In genomic region chr5:130155395-130155794, GRCh38 we compare ENCODE assay signal across 32 cellular contexts.
A peak's percentile ranks its signal among the peaks of the same experiment; 100 is the strongest.
DNase-seq lines count a peak whose midpoint lies in the region; ATAC-seq and TF ChIP-seq lines count a peak whose summit lies in the region.
"Had no signal": no experiment of that assay in that cellular context is flagged by ENCODE, and none has a peak within 500 bp of the region (broad histone marks: within the 10 kb centered on the region; RNA-seq: fewer than 3 reads in every experiment).

No MANE protein-coding gene starts in this region.

- H4K20me1 ChIP-seq in hepatocyte (ENCODE audit: insufficient read depth, poor library complexity, severe bottlenecking), result no peaks in the 10 kb centered on the region

- no peak overlapping the region for H3K4me3 Mint-ChIP-seq in T-helper 2 cell treated with Interferon-gamma antibody and Interleukin-4, amounts not matched to agents 5 μg/mL and 100 μg/mL, for 36 hours
- H3K4me3 Mint-ChIP-seq: activated CD4-positive, alpha-beta T cell treated with anti-CD3 and anti-CD28 coated beads, Interleukin-2, amount 10 ng/mL, durations not matched to agents 7 days and 5 days; activated CD8-positive, alpha-beta memory T cell treated with anti-CD3 and anti-CD28 coated beads, Interleukin-2, amount 10 ng/mL, durations not matched to agents 7 days and 5 days; IgD-negative memory B cell; naive B cell; stimulated activated naive CD8-positive, alpha-beta T cell treated with anti-CD3 and anti-CD28 coated beads, Interleukin-15, amount 100 ng/mL, for 72 hours; type B pancreatic cell; WTC11 had no signal

- peak overlapping the region; percentile 24 for H3K27ac ChIP-seq in hepatocyte
- H3K27ac ChIP-seq: colonic mucosa, PC-9 had no signal

- no peaks in the 10 kb centered on the region for H3K36me3 ChIP-seq in adipocyte (ENCODE audit: control insufficient read depth, insufficient read depth, low read length, severe bottlenecking)
- no peaks in the 10 kb centered on the region for H3K36me3 ChIP-seq in hepatocyte (replicated peaks; ENCODE audit: insufficient read depth, low read depth)
- H3K36me3 ChIP-seq: BE2C, colonic mucosa had no signal

- H3K9me3 ChIP-seq in adipocyte (ENCODE audit: control insufficient read depth, low read length) (no peaks in the 10 kb centered on the region), hepatocyte (ENCODE audit: low read depth) (no peaks in the 10 kb centered on the region)
- H3K9me3 ChIP-seq: BE2C, colonic mucosa had no signal

- DNase-seq in EH (ENCODE audit: low read depth), result peak; percentile 15
- peak; percentile 54 for DNase-seq in adipocyte (ENCODE audit: low read depth)
- DNase-seq in hepatocyte (ENCODE audit: low spot score), result no peak
- peak; percentile 5 for DNase-seq in pons (ENCODE audit: low spot score)
- DNase-seq in activated naive CD4-positive, alpha-beta T cell treated with anti-CD3 and anti-CD28 coated beads, Interleukin-2, amount 50 U/mL, for 72 hours (ENCODE audit: low spot score in 2 of 2), result no peak
- no peak for DNase-seq in T-helper 2 cell treated with Interferon-gamma antibody and Interleukin-4, amounts not matched to agents 5 μg/mL and 100 μg/mL, for 36 hours (ENCODE audit: low spot score)
- DNase-seq in SHP77 treated with DMSO at 0.1 percent for 48 hours (lab: John Stamatoyannopoulos, UW), result no peak
- DNase-seq: activated CD4-positive, alpha-beta T cell treated with anti-CD3 and anti-CD28 coated beads, Interleukin-2, amount 10 ng/mL, durations not matched to agents 7 days and 5 days; activated CD8-positive, alpha-beta memory T cell treated with anti-CD3 and anti-CD28 coated beads, Interleukin-2, amount 10 ng/mL, durations not matched to agents 7 days and 5 days; activated naive CD4-positive, alpha-beta T cell treated with Interleukin-2 at 50 U/mL for 16 hours; BE2C; colonic mucosa; DMS53; foreskin melanocyte; GF-D8; left colon; mesenchymal stem cell; naive B cell; NCI-H1048; NCI-H1694 treated with DMSO at 0.1 percent for 48 hours; NCI-H2171 treated with DMSO at 0.1 percent for 48 hours; NK-92 treated with Interleukin-12 subunit alpha and Interleukin-12 subunit beta, amount 100 ng/mL, for 24 hours; occipital lobe; PC-9; stimulated activated CD8-positive, alpha-beta memory T cell treated with anti-CD3 and anti-CD28 coated beads, Interleukin-4, amount 100 ng/mL, for 48 hours; stimulated activated naive CD8-positive, alpha-beta T cell treated with anti-CD3 and anti-CD28 coated beads, Interleukin-15, amount 100 ng/mL, for 72 hours; T1000 had no signal

- no peaks in the 10 kb centered on the region for H3K4me1 Mint-ChIP-seq in T-helper 2 cell treated with Interferon-gamma antibody and Interleukin-4, amounts not matched to agents 5 μg/mL and 100 μg/mL, for 36 hours (ENCODE audit: low read depth)
- H3K4me1 Mint-ChIP-seq: activated CD4-positive, alpha-beta T cell treated with anti-CD3 and anti-CD28 coated beads, Interleukin-2, amount 10 ng/mL, durations not matched to agents 7 days and 5 days; activated CD8-positive, alpha-beta memory T cell treated with anti-CD3 and anti-CD28 coated beads, Interleukin-2, amount 10 ng/mL, durations not matched to agents 7 days and 5 days; IgD-negative memory B cell; naive B cell; stimulated activated naive CD8-positive, alpha-beta T cell treated with anti-CD3 and anti-CD28 coated beads, Interleukin-15, amount 100 ng/mL, for 72 hours had no signal

- H3K4me3 ChIP-seq in adipocyte (ENCODE audit: low read length) (no peak overlapping the region), hepatocyte (no peak overlapping the region)
- H3K4me3 ChIP-seq: colonic mucosa, PC-9 had no signal

- no peak overlapping the region for H3K27ac Mint-ChIP-seq in activated naive CD4-positive, alpha-beta T cell treated with anti-CD3 and anti-CD28 coated beads, Interleukin-2, amount 50 U/mL, for 72 hours
- H3K27ac Mint-ChIP-seq in T-helper 2 cell treated with Interferon-gamma antibody and Interleukin-4, amounts not matched to agents 5 μg/mL and 100 μg/mL, for 36 hours, result no peak overlapping the region
- H3K27ac Mint-ChIP-seq: activated CD4-positive, alpha-beta T cell treated with anti-CD3 and anti-CD28 coated beads, Interleukin-2, amount 10 ng/mL, durations not matched to agents 7 days and 5 days; activated CD8-positive, alpha-beta memory T cell treated with anti-CD3 and anti-CD28 coated beads, Interleukin-2, amount 10 ng/mL, durations not matched to agents 7 days and 5 days; IgD-negative memory B cell; naive B cell; stimulated activated naive CD8-positive, alpha-beta T cell treated with anti-CD3 and anti-CD28 coated beads, Interleukin-15, amount 100 ng/mL, for 72 hours; type B pancreatic cell; WTC11 had no signal

- no peak for TF ChIP-seq CTCF in hepatocyte (IDR thresholded peaks at IDR 0.05; ENCODE audit: poor library complexity)

- peak overlapping the region; percentile 34 for H3K9ac ChIP-seq in adipocyte (ENCODE audit: low read length)

- H2AFZ ChIP-seq in hepatocyte, result no peak overlapping the region
- H2AFZ ChIP-seq: PC-9 had no signal

- H3K4me2 ChIP-seq in hepatocyte, result peak overlapping the region; percentile 63
- H3K4me2 ChIP-seq: PC-9 had no signal

- H3K36me3 Mint-ChIP-seq in activated naive CD4-positive, alpha-beta T cell treated with anti-CD3 and anti-CD28 coated beads, Interleukin-2, amount 50 U/mL, for 72 hours, result no peaks in the 10 kb centered on the region
- no peaks in the 10 kb centered on the region for H3K36me3 Mint-ChIP-seq in T-helper 2 cell treated with Interferon-gamma antibody and Interleukin-4, amounts not matched to agents 5 μg/mL and 100 μg/mL, for 36 hours (ENCODE audit: low read depth)
- H3K36me3 Mint-ChIP-seq: activated CD8-positive, alpha-beta memory T cell treated with anti-CD3 and anti-CD28 coated beads, Interleukin-2, amount 10 ng/mL, durations not matched to agents 7 days and 5 days; IgD-negative memory B cell; naive B cell had no signal

- H3K27me3 ChIP-seq in adipocyte (replicated peaks; ENCODE audit: control insufficient read depth, insufficient read depth, low read length) (no peaks in the 10 kb centered on the region), hepatocyte (no peaks in the 10 kb centered on the region)
- H3K27me3 ChIP-seq: BE2C, colonic mucosa had no signal

- WGBS in hepatocyte (ENCODE audit: low lambda C conversion rate, missing lambda C conversion rate), result 31% methylated on average over 4 of the region's 4 CpGs

- ATAC-seq in activated naive CD4-positive, alpha-beta T cell treated with anti-CD3 and anti-CD28 coated beads, Interleukin-2, amount 50 U/mL, for 72 hours, result no peak
- ATAC-seq in HG03469 (IDR thresholded peaks at IDR 0.05; ENCODE audit: unreplicated experiment), result no peak
- ATAC-seq: activated CD8-positive, alpha-beta memory T cell treated with anti-CD3 and anti-CD28 coated beads, Interleukin-2, amount 10 ng/mL, durations not matched to agents 7 days and 5 days; left colon; Right ventricle myocardium inferior; stimulated activated naive CD8-positive, alpha-beta T cell treated with anti-CD3 and anti-CD28 coated beads, Interleukin-15, amount 100 ng/mL, for 72 hours had no signal

- H3K4me1 ChIP-seq in adipocyte (ENCODE audit: control insufficient read depth, insufficient read depth, low read length) (peaks cover 5% of the 10 kb centered on the region), hepatocyte (ENCODE audit: insufficient read depth) (peaks cover 7% of the 10 kb centered on the region)
- H3K4me1 ChIP-seq: BE2C, colonic mucosa had no signal

- H3K27me3 Mint-ChIP-seq in T-helper 2 cell treated with Interferon-gamma antibody and Interleukin-4, amounts not matched to agents 5 μg/mL and 100 μg/mL, for 36 hours (ENCODE audit: low read depth), result no peaks in the 10 kb centered on the region
- H3K27me3 Mint-ChIP-seq: activated CD4-positive, alpha-beta T cell treated with anti-CD3 and anti-CD28 coated beads, Interleukin-2, amount 10 ng/mL, durations not matched to agents 7 days and 5 days; activated CD8-positive, alpha-beta memory T cell treated with anti-CD3 and anti-CD28 coated beads, Interleukin-2, amount 10 ng/mL, durations not matched to agents 7 days and 5 days; IgD-negative memory B cell; stimulated activated naive CD8-positive, alpha-beta T cell treated with anti-CD3 and anti-CD28 coated beads, Interleukin-15, amount 100 ng/mL, for 72 hours; type B pancreatic cell had no signal

- H3K79me2 ChIP-seq in hepatocyte, result no peaks in the 10 kb centered on the region

- no peaks in the 10 kb centered on the region for H3K9me2 ChIP-seq in hepatocyte (replicated peaks; ENCODE audit: insufficient read depth)

- no peaks in the 10 kb centered on the region for H3K9me3 Mint-ChIP-seq in activated naive CD4-positive, alpha-beta T cell treated with anti-CD3 and anti-CD28 coated beads, Interleukin-2, amount 50 U/mL, for 72 hours
- no peaks in the 10 kb centered on the region for H3K9me3 Mint-ChIP-seq in T-helper 2 cell treated with Interferon-gamma antibody and Interleukin-4, amounts not matched to agents 5 μg/mL and 100 μg/mL, for 36 hours
- H3K9me3 Mint-ChIP-seq: activated CD4-positive, alpha-beta T cell treated with anti-CD3 and anti-CD28 coated beads, Interleukin-2, amount 10 ng/mL, durations not matched to agents 7 days and 5 days; stimulated activated naive CD8-positive, alpha-beta T cell treated with anti-CD3 and anti-CD28 coated beads, Interleukin-15, amount 100 ng/mL, for 72 hours; type B pancreatic cell had no signal

Comparison
In these comparisons a context has a peak if more than half of its experiments do, and no peak if none do; other contexts are left out.
1. DNase-seq: peak in EH (single experiment), adipocyte (single experiment) and pons (single experiment); none in hepatocyte (single experiment), activated naive CD4-positive, alpha-beta T cell treated with anti-CD3 and anti-CD28 coated beads, Interleukin-2, amount 50 U/mL, for 72 hours (0 of 2), T-helper 2 cell treated with Interferon-gamma antibody and Interleukin-4, amounts not matched to agents 5 μg/mL and 100 μg/mL, for 36 hours (single experiment) and SHP77 treated with DMSO at 0.1 percent for 48 hours (single experiment).